21 cellular contexts compared by ENCODE assay signal in the genomic region with DNA sequence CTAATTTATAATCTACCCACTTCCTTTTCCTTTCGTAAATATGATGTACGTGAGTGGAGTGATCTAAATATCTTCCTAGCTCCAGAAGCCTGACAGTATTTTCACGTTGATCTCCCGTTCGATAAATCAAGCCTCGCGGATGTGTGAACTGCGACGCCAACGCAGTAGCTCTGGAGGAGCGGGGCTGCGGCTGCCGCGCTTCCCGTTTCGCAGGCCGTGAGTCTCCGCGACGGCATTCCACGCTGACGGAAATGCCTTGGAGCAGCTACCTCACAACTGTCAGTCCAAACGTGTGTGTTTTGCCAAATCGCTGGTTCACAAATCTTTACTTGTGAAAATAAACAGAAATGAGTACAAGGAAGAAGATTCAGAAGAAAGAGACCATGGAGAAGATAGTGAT. TPM values are rescaled to one million over a fixed set of nuclear protein-coding genes. Genes with fewer than 3 reads are reported as not detected.
DNase-seq lines count a peak whose midpoint lies in the region; ATAC-seq and TF ChIP-seq lines count a peak whose summit lies in the region.
"Had no signal": no experiment of that assay in that cellular context is flagged by ENCODE, and none has a peak within 500 bp of the region (broad histone marks: within the 10 kb centered on the region; RNA-seq: fewer than 3 reads in every experiment).

No MANE protein-coding gene starts in this region.

- no peaks in the 10 kb centered on the region for H3K4me1 Mint-ChIP-seq in MCF 10A (ENCODE audit: insufficient read depth, unreplicated experiment)
- H3K4me1 Mint-ChIP-seq in CD4-positive, alpha-beta memory T cell = peaks cover 0 to 3% (median 1%) of the 10 kb centered on the region in 4 donors

- H3K4me1 ChIP-seq in smooth muscle cell (ENCODE audit: low read depth) = no peaks in the 10 kb centered on the region
- no peaks in the 10 kb centered on the region for H3K4me1 ChIP-seq in CD4-positive, alpha-beta memory T cell (ENCODE audit: insufficient read depth, low read length)
- H3K4me1 ChIP-seq: BE2C, SJSA1 had no signal

- no peak overlapping the region for H3K27ac Mint-ChIP-seq in MCF 10A (ENCODE audit: low read depth, unreplicated experiment)
- no peak overlapping the region for H3K27ac Mint-ChIP-seq in CD4-positive, alpha-beta memory T cell
- H3K27ac Mint-ChIP-seq: CD8-positive, alpha-beta T cell had no signal

- TF ChIP-seq CTCF in MCF 10A (IDR thresholded peaks at IDR 0.05; ENCODE audit: unreplicated experiment) (no peak), fibroblast of pulmonary artery (IDR thresholded peaks at IDR 0.05; ENCODE audit: low read length, missing control alignments) (no peak), smooth muscle cell (IDR thresholded peaks at IDR 0.05; ENCODE audit: borderline replicate concordance, insufficient read depth, poor library complexity, severe bottlenecking) (no peak)

- no peaks in the 10 kb centered on the region for H3K9me3 ChIP-seq in smooth muscle cell (replicated peaks; ENCODE audit: low read depth)
- H3K9me3 ChIP-seq in CD4-positive, alpha-beta memory T cell (ENCODE audit: control insufficient read depth in 1 of 2, low read length in 2 of 2) = no peaks in the 10 kb centered on the region
- H3K9me3 ChIP-seq: BE2C, SJSA1 had no signal

- no peaks in the 10 kb centered on the region for H3K36me3 ChIP-seq in H7 (replicated peaks; ENCODE audit: control insufficient read depth, insufficient read depth, low read length)
- no peaks in the 10 kb centered on the region for H3K36me3 ChIP-seq in smooth muscle cell (ENCODE audit: low read depth)
- H3K36me3 ChIP-seq in CD4-positive, alpha-beta memory T cell (ENCODE audit: insufficient read depth, low read length) = no peaks in the 10 kb centered on the region
- H3K36me3 ChIP-seq: BE2C, SJSA1 had no signal

- no peaks in the 10 kb centered on the region for H3K79me2 ChIP-seq in smooth muscle cell (ENCODE audit: low read depth)

- H3K27ac ChIP-seq in smooth muscle cell (ENCODE audit: low read depth) = no peak overlapping the region
- H3K27ac ChIP-seq in CD4-positive, alpha-beta memory T cell (ENCODE audit: low read depth, low read length) = no peak overlapping the region
- H3K27ac ChIP-seq: 22Rv1, GM23248, SJSA1 had no signal

- H3K4me3 ChIP-seq in H7 (ENCODE audit: insufficient read depth, low read depth, low read length) (no peak overlapping the region), fibroblast of pulmonary artery (replicated peaks; ENCODE audit: low read depth, low read length) (no peak overlapping the region), smooth muscle cell (no peak overlapping the region)
- H3K4me3 ChIP-seq in CD4-positive, alpha-beta memory T cell (ENCODE audit: low read length in 2 of 2) = no peak overlapping the region
- H3K4me3 ChIP-seq: GM23248, SJSA1 had no signal

- DNase-seq in T47D (ENCODE audit: low read depth in 1 of 2, low spot score in 1 of 2) (peak; percentile 18 to 29), MCF 10A (ENCODE audit: unreplicated experiment) (no peak), H7 (peak; percentile 25), fibroblast of pulmonary artery (ENCODE audit: low read depth) (peak; percentile 11), smooth muscle cell (lab: John Stamatoyannopoulos, UW; ENCODE audit: unreplicated experiment) (no peak), NCI-H2227 treated with DMSO at 0.1 percent for 48 hours (lab: John Stamatoyannopoulos, UW) (no peak)
- DNase-seq in CD4-positive, alpha-beta memory T cell = no peak
- DNase-seq: BE2C; Calu3; CD8-positive, alpha-beta T cell; GM23248; MM.1S; NCI-H1092; NCI-H1436 treated with DMSO at 0.1 percent for 48 hours; NCI-H2029; NCI-H446; NCI-H69 had no signal

- no peaks in the 10 kb centered on the region for H3K36me3 Mint-ChIP-seq in MCF 10A (ENCODE audit: insufficient read depth, unreplicated experiment)
- no peaks in the 10 kb centered on the region for H3K36me3 Mint-ChIP-seq in CD4-positive, alpha-beta memory T cell
- H3K36me3 Mint-ChIP-seq: CD8-positive, alpha-beta T cell had no signal

- H2AFZ ChIP-seq in smooth muscle cell (ENCODE audit: low read depth) = no peak overlapping the region
- H2AFZ ChIP-seq: GM23248 had no signal

- no peaks in the 10 kb centered on the region for H3K27me3 Mint-ChIP-seq in MCF 10A (ENCODE audit: insufficient read depth, unreplicated experiment)
- H3K27me3 Mint-ChIP-seq in CD4-positive, alpha-beta memory T cell = no peaks in the 10 kb centered on the region

- peaks cover 11% of the 10 kb centered on the region for H3K9me3 Mint-ChIP-seq in MCF 10A (ENCODE audit: unreplicated experiment)
- H3K9me3 Mint-ChIP-seq in CD4-positive, alpha-beta memory T cell = peaks cover 0 to 23% (median 7%) of the 10 kb centered on the region in 8 donors

- H3K9ac ChIP-seq in smooth muscle cell (ENCODE audit: low read depth) = no peak overlapping the region
- H3K9ac ChIP-seq: GM23248 had no signal

- POLR2A ChIA-PET in MCF 10A (lab: Yijun Ruan, JAX) = interaction anchor here (0.6 kb wide), 1 partner anchor 18 kb away, joined by 4 read pairs; no protein-coding TSS in a partner anchor
- POLR2A ChIA-PET in CD4-positive, alpha-beta memory T cell (lab: Charles Lee; ENCODE audit: partially characterized antibody) = no interaction called here

- CTCF ChIA-PET in MCF 10A (lab: Yijun Ruan, JAX) = interaction anchor here (0.9 kb wide), 1 partner anchor 9 kb away, joined by 3 read pairs; no protein-coding TSS in a partner anchor
- CTCF ChIA-PET in CD4-positive, alpha-beta memory T cell (lab: Charles Lee; ENCODE audit: partially characterized antibody) = interaction anchor here (0.5 kb wide), 1 partner anchor 97 kb away, joined by 3 read pairs; no protein-coding TSS in a partner anchor

- peak overlapping the region; percentile 36 for H3K4me2 ChIP-seq in smooth muscle cell

- ATAC-seq in GM21515 (IDR thresholded peaks at IDR 0.05; ENCODE audit: unreplicated experiment) = no peak
- ATAC-seq: CD8-positive, alpha-beta T cell; Panc1 had no signal

- no peaks in the 10 kb centered on the region for H4K20me1 ChIP-seq in smooth muscle cell (ENCODE audit: low read depth)

- no peaks in the 10 kb centered on the region for H3F3A ChIP-seq in smooth muscle cell (ENCODE audit: low read depth)

- WGBS in smooth muscle cell (ENCODE audit: low lambda C conversion rate) = 77% methylated on average over 24 of the region's 24 CpGs

- intact Hi-C loops in MCF 10A (cut with micrococcal nuclease) = no loop called here
- intact Hi-C loops in CD4-positive, alpha-beta memory T cell (cut with micrococcal nuclease) = no loop called here

- BruUV-seq in MCF 10A (replicated peaks; lab: Mats Ljungman, UMichigan) = no TSS peak

- H3K27me3 ChIP-seq in H7 (ENCODE audit: control insufficient read depth, insufficient read depth, low read length) (no peaks in the 10 kb centered on the region), smooth muscle cell (ENCODE audit: low read depth) (no peaks in the 10 kb centered on the region)
- H3K27me3 ChIP-seq in CD4-positive, alpha-beta memory T cell (ENCODE audit: insufficient read depth, low read length) = no peaks in the 10 kb centered on the region
- H3K27me3 ChIP-seq: BE2C, SJSA1 had no signal

- in situ Hi-C loops in T47D (cut with HindIII; ENCODE audit: low pct_unique_long_range_greater_than_20kb, low sequenced_read_pairs) = no loop called here

- no peak overlapping the region for H3K4me3 Mint-ChIP-seq in MCF 10A (ENCODE audit: unreplicated experiment)
- peak overlapping the region in 2 of 8 donors; percentile 10 to 25 for H3K4me3 Mint-ChIP-seq in CD4-positive, alpha-beta memory T cell
- H3K4me3 Mint-ChIP-seq: CD8-positive, alpha-beta T cell had no signal

RNA-seq across cellular contexts. Expression of a gene that starts 41.2 kb away (rescaled TPM):
- total RNA-seq in MCF 10A (2022) (21.6 and 21.8 TPM in 2 replicates), smooth muscle cell (65.2 and 70.1 TPM in 2 replicates)
- 51.8 and 61.1 TPM in 2 replicates for total RNA-seq in H7 (2014; rRNA removed; shearing (Covaris generic))
- polyA plus RNA-seq in smooth muscle cell = 17.5 and 18.2 TPM in 2 replicates
- under 1 TPM; 0.70 to 0.78 TPM for total RNA-seq in CD4-positive, alpha-beta memory T cell
- 1 to 10 TPM in 1 of 2 donors, not detected in 1; 1.4 TPM for polyA plus RNA-seq in CD4-positive, alpha-beta memory T cell

Comparison
In these comparisons a context has a peak if more than half of its experiments do, and no peak if none do; other contexts are left out.
1. DNase-seq: peak in T47D (2 of 2), H7 (single experiment) and fibroblast of pulmonary artery (single experiment); none in MCF 10A (single experiment), smooth muscle cell (single experiment), CD4-positive, alpha-beta memory T cell (0 of 5) and NCI-H2227 treated with DMSO at 0.1 percent for 48 hours (single experiment).
2. RNA of a gene that starts 41.2 kb away (total RNA-seq): 65.2 to 70.1 TPM in smooth muscle cell, 51.8 to 61.1 TPM in H7 and 21.6 to 21.8 TPM in MCF 10A; 0.70 to 0.78 TPM in CD4-positive, alpha-beta memory T cell; every median in the first group is over 10 times any median in the second.